ENCODE assay signal across 20 cellular contexts in the genomic region with DNA sequence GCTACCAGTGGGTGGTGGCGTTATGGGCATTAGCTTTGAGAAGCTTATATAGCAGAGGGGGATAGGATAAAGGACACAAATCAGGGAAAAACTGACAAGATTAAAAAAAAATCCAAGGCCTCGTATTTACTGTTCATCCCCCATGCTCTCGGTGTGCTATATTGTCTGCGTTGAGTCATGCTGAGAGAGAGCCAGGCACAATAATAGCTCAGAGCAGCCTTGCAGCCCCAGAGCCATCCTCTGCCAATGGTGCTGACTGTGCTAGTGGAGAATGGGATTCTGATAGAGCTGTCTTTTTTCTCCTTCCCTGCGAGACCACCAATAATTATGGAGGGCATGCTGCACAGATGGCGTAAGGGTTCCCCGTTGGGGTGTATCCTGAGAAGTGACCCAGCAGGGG. TPM values are rescaled to one million over a fixed set of nuclear protein-coding genes. Genes with fewer than 3 reads are reported as not detected.
A peak's percentile ranks its signal among the peaks of the same experiment; 100 is the strongest.
DNase-seq lines count a peak whose midpoint lies in the region; ATAC-seq and TF ChIP-seq lines count a peak whose summit lies in the region.
"Had no signal": no experiment of that assay in that cellular context is flagged by ENCODE, and none has a peak within 500 bp of the region (broad histone marks: within the 10 kb centered on the region; RNA-seq: fewer than 3 reads in every experiment).

No MANE protein-coding gene starts in this region.

- H3K4me2 ChIP-seq in SK-N-SH, result no peak overlapping the region

- no peaks in the 10 kb centered on the region for H3K27me3 ChIP-seq in SK-N-SH (ENCODE audit: insufficient read depth)

- no peak overlapping the region for H3K27ac ChIP-seq in SK-N-SH (ENCODE audit: low read depth in 2 of 2, low read length in 1 of 2)
- H3K27ac ChIP-seq: prostate gland had no signal

- ATAC-seq in SK-N-SH treated with all-trans-retinoic acid at 6 μM for 48 hours (peak; percentile 53; the same call in 2 of the 3 replicates), left ventricle myocardium superior (peak; percentile 94), sciatic nerve (no peak)
- ATAC-seq: activated CD8-positive, alpha-beta memory T cell treated with anti-CD3 and anti-CD28 coated beads, Interleukin-2, amount 10 ng/mL, durations not matched to agents 7 days and 5 days; naive thymus-derived CD8-positive, alpha-beta T cell had no signal

- TF ChIP-seq RAD21 in SK-N-SH (IDR thresholded peaks at IDR 0.05; ENCODE audit: low read length), result no peak

- H3K9me3 ChIP-seq in SK-N-SH, result no peaks in the 10 kb centered on the region
- H3K9me3 ChIP-seq: prostate gland had no signal

- no peaks in the 10 kb centered on the region for H3K9me2 ChIP-seq in SK-N-SH

- H3K4me3 ChIP-seq in SK-N-SH (ENCODE audit: low read depth in 2 of 2, low read length in 1 of 2) (no peak overlapping the region), skeletal muscle cell (ENCODE audit: low read depth, low read length) (no peak overlapping the region)
- H3K4me3 ChIP-seq: prostate gland had no signal

- H3K36me3 ChIP-seq in SK-N-SH (replicated peaks in 1 of 2; ENCODE audit: control insufficient read depth in 1 of 2, insufficient read depth in 2 of 2, low read length in 1 of 2), result peaks cover 3 to 10% of the 10 kb centered on the region in 2 experiments
- H3K36me3 ChIP-seq: prostate gland had no signal

- H3K79me2 ChIP-seq in SK-N-SH (ENCODE audit: insufficient read depth), result no peaks in the 10 kb centered on the region

- intact Hi-C loops in left ventricle myocardium superior (cut with micrococcal nuclease), result no loop called here
- intact Hi-C loops in sciatic nerve (cut with DNase I), result no loop called here

- WGBS in SK-N-SH (ENCODE audit: low lambda C conversion rate), result 79% methylated on average over 6 of the region's 7 CpGs

- CTCF ChIA-PET in SK-N-SH (lab: Yijun Ruan, JAX), result no interaction called here

- no peaks in the 10 kb centered on the region for H3F3A ChIP-seq in SK-N-SH (replicated peaks; ENCODE audit: insufficient read depth)

- no peak overlapping the region for H2AFZ ChIP-seq in SK-N-SH (ENCODE audit: low read depth)

- POLR2A ChIA-PET in SK-N-SH (lab: Yijun Ruan, JAX), result no interaction called here

- H3K9ac ChIP-seq in SK-N-SH, result no peak overlapping the region

- DNase-seq in SK-N-SH (no peak), astrocyte of the hippocampus (ENCODE audit: low read depth, low spot score) (peak; percentile 65), left ventricle myocardium superior (no peak), skeletal muscle cell (ENCODE audit: low read depth) (peak; percentile 19), SHP77 (lab: John Stamatoyannopoulos, UW) (no peak), sciatic nerve (ENCODE audit: low spot score) (no peak)
- DNase-seq in central memory CD4-positive, alpha-beta T cell, result no peak
- DNase-seq: 8988T; activated CD8-positive, alpha-beta memory T cell treated with anti-CD3 and anti-CD28 coated beads, Interleukin-2, amount 10 ng/mL, durations not matched to agents 7 days and 5 days; activated effector memory CD4-positive, alpha-beta T cell treated with Interleukin-2 at 50 U/mL for 16 hours; C1 segment of cervical spinal cord; cerebellar nuclear complex; endodermal cell; kidney; naive thymus-derived CD8-positive, alpha-beta T cell; NCI-H1417 treated with DMSO at 0.1 percent for 48 hours; substantia nigra; T-helper 9 cell had no signal

- H4K20me1 ChIP-seq in SK-N-SH (ENCODE audit: insufficient read depth), result no peaks in the 10 kb centered on the region

- TF ChIP-seq CTCF in SK-N-SH (IDR thresholded peaks at IDR 0.05), result no peak

- no peak for TF ChIP-seq EP300 in SK-N-SH (IDR thresholded peaks at IDR 0.05; ENCODE audit: borderline replicate concordance in 1 of 2, low read depth in 1 of 2, low read length in 1 of 2)

- no peaks in the 10 kb centered on the region; a peak in 1 of 4 replicates for H3K4me1 ChIP-seq in SK-N-SH (ENCODE audit: control insufficient read depth in 1 of 2, insufficient read depth in 2 of 2, low read depth in 1 of 2, low read length in 1 of 2)
- H3K4me1 ChIP-seq: prostate gland had no signal

TF ChIP-seq in SK-N-SH treated with all-trans-retinoic acid at 6 μM for 48 hours, 23 proteins besides CTCF, POLR2A, EP300 and RAD21 (continues in another document):
- TF ChIP-seq ISL1 (CRISPR knock-in tag; IDR thresholded peaks at IDR 0.05) (no peak), ZFP3 (CRISPR knock-in tag; IDR thresholded peaks at IDR 0.05) (no peak), ZNF70 (CRISPR knock-in tag; IDR thresholded peaks at IDR 0.05) (no peak), TSHZ2 (CRISPR knock-in tag; IDR thresholded peaks at IDR 0.05) (no peak), TCF4 (CRISPR knock-in tag; IDR thresholded peaks at IDR 0.05; ENCODE audit: borderline replicate concordance) (no peak), ESRRG (CRISPR knock-in tag; IDR thresholded peaks at IDR 0.05) (no peak)

TF ChIP-seq in SK-N-SH, 30 proteins besides CTCF, POLR2A, EP300 and RAD21 (continues in another document):
- TF ChIP-seq FOXJ3 (CRISPR knock-in tag; IDR thresholded peaks at IDR 0.05) (no peak), NFIC (IDR thresholded peaks at IDR 0.05; ENCODE audit: borderline replicate concordance) (no peak), NRF1 (IDR thresholded peaks at IDR 0.05; ENCODE audit: low read depth, low read length) (no peak), CHD2 (IDR thresholded peaks at IDR 0.05; ENCODE audit: low read length, partially characterized antibody) (no peak), TEAD4 (IDR thresholded peaks at IDR 0.05; ENCODE audit: borderline replicate concordance, insufficient read depth) (no peak), SIN3A (IDR thresholded peaks at IDR 0.05; ENCODE audit: borderline replicate concordance, low read depth, low read length) (no peak), TCF12 (IDR thresholded peaks at IDR 0.05) (no peak), IRF3 (IDR thresholded peaks at IDR 0.05; ENCODE audit: low read depth, low read length) (no peak), RCOR1 (IDR thresholded peaks at IDR 0.05; ENCODE audit: low read length) (no peak)
- TF ChIP-seq, protein P1, sequence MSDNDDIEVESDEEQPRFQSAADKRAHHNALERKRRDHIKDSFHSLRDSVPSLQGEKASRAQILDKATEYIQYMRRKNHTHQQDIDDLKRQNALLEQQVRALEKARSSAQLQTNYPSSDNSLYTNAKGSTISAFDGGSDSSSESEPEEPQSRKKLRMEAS (IDR thresholded peaks at IDR 0.05; ENCODE audit: low read depth), result no peak
- TF ChIP-seq, protein P2, sequence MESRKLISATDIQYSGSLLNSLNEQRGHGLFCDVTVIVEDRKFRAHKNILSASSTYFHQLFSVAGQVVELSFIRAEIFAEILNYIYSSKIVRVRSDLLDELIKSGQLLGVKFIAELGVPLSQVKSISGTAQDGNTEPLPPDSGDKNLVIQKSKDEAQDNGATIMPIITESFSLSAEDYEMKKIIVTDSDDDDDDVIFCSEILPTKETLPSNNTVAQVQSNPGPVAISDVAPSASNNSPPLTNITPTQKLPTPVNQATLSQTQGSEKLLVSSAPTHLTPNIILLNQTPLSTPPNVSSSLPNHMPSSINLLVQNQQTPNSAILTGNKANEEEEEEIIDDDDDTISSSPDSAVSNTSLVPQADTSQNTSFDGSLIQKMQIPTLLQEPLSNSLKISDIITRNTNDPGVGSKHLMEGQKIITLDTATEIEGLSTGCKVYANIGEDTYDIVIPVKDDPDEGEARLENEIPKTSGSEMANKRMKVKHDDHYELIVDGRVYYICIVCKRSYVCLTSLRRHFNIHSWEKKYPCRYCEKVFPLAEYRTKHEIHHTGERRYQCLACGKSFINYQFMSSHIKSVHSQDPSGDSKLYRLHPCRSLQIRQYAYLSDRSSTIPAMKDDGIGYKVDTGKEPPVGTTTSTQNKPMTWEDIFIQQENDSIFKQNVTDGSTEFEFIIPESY (IDR thresholded peaks at IDR 0.05; ENCODE audit: borderline replicate concordance, low read depth), result no peak
- TF ChIP-seq, protein P3, sequence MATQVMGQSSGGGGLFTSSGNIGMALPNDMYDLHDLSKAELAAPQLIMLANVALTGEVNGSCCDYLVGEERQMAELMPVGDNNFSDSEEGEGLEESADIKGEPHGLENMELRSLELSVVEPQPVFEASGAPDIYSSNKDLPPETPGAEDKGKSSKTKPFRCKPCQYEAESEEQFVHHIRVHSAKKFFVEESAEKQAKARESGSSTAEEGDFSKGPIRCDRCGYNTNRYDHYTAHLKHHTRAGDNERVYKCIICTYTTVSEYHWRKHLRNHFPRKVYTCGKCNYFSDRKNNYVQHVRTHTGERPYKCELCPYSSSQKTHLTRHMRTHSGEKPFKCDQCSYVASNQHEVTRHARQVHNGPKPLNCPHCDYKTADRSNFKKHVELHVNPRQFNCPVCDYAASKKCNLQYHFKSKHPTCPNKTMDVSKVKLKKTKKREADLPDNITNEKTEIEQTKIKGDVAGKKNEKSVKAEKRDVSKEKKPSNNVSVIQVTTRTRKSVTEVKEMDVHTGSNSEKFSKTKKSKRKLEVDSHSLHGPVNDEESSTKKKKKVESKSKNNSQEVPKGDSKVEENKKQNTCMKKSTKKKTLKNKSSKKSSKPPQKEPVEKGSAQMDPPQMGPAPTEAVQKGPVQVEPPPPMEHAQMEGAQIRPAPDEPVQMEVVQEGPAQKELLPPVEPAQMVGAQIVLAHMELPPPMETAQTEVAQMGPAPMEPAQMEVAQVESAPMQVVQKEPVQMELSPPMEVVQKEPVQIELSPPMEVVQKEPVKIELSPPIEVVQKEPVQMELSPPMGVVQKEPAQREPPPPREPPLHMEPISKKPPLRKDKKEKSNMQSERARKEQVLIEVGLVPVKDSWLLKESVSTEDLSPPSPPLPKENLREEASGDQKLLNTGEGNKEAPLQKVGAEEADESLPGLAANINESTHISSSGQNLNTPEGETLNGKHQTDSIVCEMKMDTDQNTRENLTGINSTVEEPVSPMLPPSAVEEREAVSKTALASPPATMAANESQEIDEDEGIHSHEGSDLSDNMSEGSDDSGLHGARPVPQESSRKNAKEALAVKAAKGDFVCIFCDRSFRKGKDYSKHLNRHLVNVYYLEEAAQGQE (IDR thresholded peaks at IDR 0.05; ENCODE audit: low read depth, low read length), result no peak

RNA-seq across cellular contexts. Expression of gene FZD1, which starts 51.6 kb away (rescaled TPM):
- 3.3 and 3.8 TPM in 2 replicates for polyA plus RNA-seq in SK-N-SH (2012; rRNA removed)
- 2.3 and 3.5 TPM in 2 replicates for polyA plus RNA-seq in SK-N-SH (2012; cell fraction: cytosol; rRNA removed)
- 1.8 and 2.4 TPM in 2 replicates for polyA plus RNA-seq in SK-N-SH (2012; cell fraction: nucleus; rRNA removed)
- total RNA-seq in left ventricle myocardium superior, result 12.1 TPM
- 120 TPM for total RNA-seq in sciatic nerve
- total RNA-seq: activated CD8-positive, alpha-beta memory T cell treated with anti-CD3 and anti-CD28 coated beads, Interleukin-2, amount 10 ng/mL, durations not matched to agents 7 days and 5 days; naive thymus-derived CD8-positive, alpha-beta T cell had no signal

Comparison
In these comparisons a context has a peak if more than half of its experiments do, and no peak if none do; other contexts are left out.
1. DNase-seq: peak in astrocyte of the hippocampus (single experiment) and skeletal muscle cell (single experiment); none in SK-N-SH (single experiment), left ventricle myocardium superior (single experiment), central memory CD4-positive, alpha-beta T cell (single experiment), SHP77 (0 of 2) and sciatic nerve (single experiment).